In the genomic region with DNA sequence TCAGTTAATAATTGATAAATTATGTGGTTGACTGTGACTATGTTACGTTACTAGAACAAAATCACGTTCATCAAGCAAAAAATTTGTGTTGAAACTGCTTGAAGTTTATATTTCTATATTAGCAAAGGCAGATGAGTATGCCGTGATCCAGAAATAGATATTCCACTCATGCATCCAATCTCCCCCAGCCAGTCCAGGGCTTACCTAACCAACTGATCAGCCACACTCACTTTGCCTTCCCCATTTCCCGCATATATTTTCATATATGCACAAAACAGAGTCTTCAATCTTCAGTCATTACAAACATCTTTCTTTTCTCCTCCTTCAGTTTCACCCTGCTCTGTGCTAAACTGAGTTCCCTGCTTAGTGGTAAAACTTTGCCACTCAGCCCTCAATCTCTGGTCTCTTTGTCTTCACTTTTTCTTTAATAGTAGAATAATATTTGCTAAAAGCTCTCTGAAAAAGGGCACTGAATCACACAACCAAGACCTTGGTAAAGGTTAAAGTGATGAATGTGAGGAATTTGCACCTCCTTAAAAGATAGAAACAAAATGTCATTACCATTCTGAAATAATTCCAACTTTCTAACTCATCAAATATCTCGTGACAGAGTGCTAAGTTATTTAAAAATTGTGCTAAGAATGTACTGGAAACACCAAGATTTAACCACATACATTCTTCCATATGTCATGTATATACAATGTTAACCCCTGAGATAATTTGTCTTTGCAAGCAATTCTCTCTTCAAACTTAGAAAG, we compare ENCODE assay signal across 20 cellular contexts.
A peak's percentile ranks its signal among the peaks of the same experiment; 100 is the strongest.
DNase-seq lines count a peak whose midpoint lies in the region; ATAC-seq and TF ChIP-seq lines count a peak whose summit lies in the region.
"Had no signal": no experiment of that assay in that cellular context is flagged by ENCODE, and none has a peak within 500 bp of the region (broad histone marks: within the 10 kb centered on the region; RNA-seq: fewer than 3 reads in every experiment).

No MANE protein-coding gene starts in this region.

- H3K4me3 Mint-ChIP-seq in osteocyte (ENCODE audit: unreplicated experiment) = peak overlapping the region; percentile 73
- no peak overlapping the region for H3K4me3 Mint-ChIP-seq in activated CD8-positive, alpha-beta memory T cell treated with anti-CD3 and anti-CD28 coated beads, Interleukin-2, amount 10 ng/mL, durations not matched to agents 7 days and 5 days
- H3K4me3 Mint-ChIP-seq: activated CD4-positive, alpha-beta memory T cell treated with anti-CD3 and anti-CD28 coated beads for 36 hours; activated naive CD4-positive, alpha-beta T cell treated with anti-CD3 and anti-CD28 coated beads for 36 hours; neural crest cell; T-helper 1 cell treated with Interleukin-12 subunit alpha and Interleukin-12 subunit beta and Interleukin-4 antibody, amounts not matched to agents 30 μg/mL and 1 μg/mL, for 36 hours had no signal

- CTCF ChIA-PET in activated CD8-positive, alpha-beta memory T cell treated with anti-CD3 and anti-CD28 coated beads, Interleukin-2, amount 10 ng/mL, durations not matched to agents 7 days and 5 days (lab: Charles Lee) = no interaction called here

- TF ChIP-seq CTCF in choroid plexus epithelial cell (conservative IDR thresholded peaks at IDR 0.05; ENCODE audit: low read depth, low read length) (no peak), osteocyte (IDR thresholded peaks at IDR 0.05) (no peak)

- DNase-seq in EH (ENCODE audit: low read depth) (peak; percentile 16), NCI-H226 (peak; percentile 81), choroid plexus epithelial cell (ENCODE audit: low read depth) (peak; percentile 74), osteocyte (ENCODE audit: extremely low spot score, unreplicated experiment) (no peak), germinal center (ENCODE audit: low spot score) (no peak)
- DNase-seq in activated CD8-positive, alpha-beta memory T cell treated with anti-CD3 and anti-CD28 coated beads, Interleukin-2, amount 10 ng/mL, durations not matched to agents 7 days and 5 days = no peak
- DNase-seq: activated CD4-positive, alpha-beta memory T cell treated with anti-CD3 and anti-CD28 coated beads for 36 hours; activated naive CD4-positive, alpha-beta T cell treated with anti-CD3 and anti-CD28 coated beads for 36 hours; foreskin fibroblast; left colon; NCI-H1417; NCI-H526 treated with DMSO at 0.1 percent for 48 hours; SHP77; WERI-Rb-1 had no signal

- ATAC-seq in GM19023 (IDR thresholded peaks at IDR 0.05; ENCODE audit: unreplicated experiment) = no peak
- ATAC-seq in activated CD8-positive, alpha-beta memory T cell treated with anti-CD3 and anti-CD28 coated beads, Interleukin-2, amount 10 ng/mL, durations not matched to agents 7 days and 5 days = no peak
- ATAC-seq in activated CD4-positive, CD25-positive, alpha-beta regulatory T cell treated with anti-CD3 and anti-CD28 coated beads, Interleukin-2, amount 50 U/mL, for 24 hours = no peak
- ATAC-seq: left colon had no signal

- peaks cover 70% of the 10 kb centered on the region for H3K4me1 Mint-ChIP-seq in osteocyte (ENCODE audit: unreplicated experiment)
- H3K4me1 Mint-ChIP-seq in activated CD8-positive, alpha-beta memory T cell treated with anti-CD3 and anti-CD28 coated beads, Interleukin-2, amount 10 ng/mL, durations not matched to agents 7 days and 5 days = no peaks in the 10 kb centered on the region
- H3K4me1 Mint-ChIP-seq: neural crest cell had no signal

- H3K27me3 Mint-ChIP-seq in osteocyte (ENCODE audit: unreplicated experiment) = no peaks in the 10 kb centered on the region
- H3K27me3 Mint-ChIP-seq in activated CD8-positive, alpha-beta memory T cell treated with anti-CD3 and anti-CD28 coated beads, Interleukin-2, amount 10 ng/mL, durations not matched to agents 7 days and 5 days = no peaks in the 10 kb centered on the region
- H3K27me3 Mint-ChIP-seq: activated CD4-positive, alpha-beta memory T cell treated with anti-CD3 and anti-CD28 coated beads for 36 hours had no signal

- H3K9me3 Mint-ChIP-seq in osteocyte (ENCODE audit: unreplicated experiment) = peaks cover 3% of the 10 kb centered on the region
- H3K9me3 Mint-ChIP-seq in activated CD8-positive, alpha-beta memory T cell treated with anti-CD3 and anti-CD28 coated beads, Interleukin-2, amount 10 ng/mL, durations not matched to agents 7 days and 5 days (ENCODE audit: low read depth) = no peaks in the 10 kb centered on the region
- H3K9me3 Mint-ChIP-seq: activated CD4-positive, alpha-beta memory T cell treated with anti-CD3 and anti-CD28 coated beads for 36 hours; activated naive CD4-positive, alpha-beta T cell treated with anti-CD3 and anti-CD28 coated beads for 36 hours; neural crest cell; T-helper 1 cell treated with Interleukin-12 subunit alpha and Interleukin-12 subunit beta and Interleukin-4 antibody, amounts not matched to agents 30 μg/mL and 1 μg/mL, for 36 hours had no signal

- H3K36me3 Mint-ChIP-seq in osteocyte (ENCODE audit: unreplicated experiment) = no peaks in the 10 kb centered on the region
- H3K36me3 Mint-ChIP-seq in activated CD8-positive, alpha-beta memory T cell treated with anti-CD3 and anti-CD28 coated beads, Interleukin-2, amount 10 ng/mL, durations not matched to agents 7 days and 5 days = no peaks in the 10 kb centered on the region
- H3K36me3 Mint-ChIP-seq: activated CD4-positive, alpha-beta memory T cell treated with anti-CD3 and anti-CD28 coated beads for 36 hours had no signal

- H3K4me3 ChIP-seq in choroid plexus epithelial cell (ENCODE audit: low read depth, low read length) = no peak overlapping the region
- H3K4me3 ChIP-seq: ascending aorta, coronary artery had no signal

- H3K27ac Mint-ChIP-seq in osteocyte (ENCODE audit: unreplicated experiment) = peak overlapping the region; percentile 92
- H3K27ac Mint-ChIP-seq in activated CD8-positive, alpha-beta memory T cell treated with anti-CD3 and anti-CD28 coated beads, Interleukin-2, amount 10 ng/mL, durations not matched to agents 7 days and 5 days = no peak overlapping the region
- H3K27ac Mint-ChIP-seq: activated CD4-positive, alpha-beta memory T cell treated with anti-CD3 and anti-CD28 coated beads for 36 hours; activated naive CD4-positive, alpha-beta T cell treated with anti-CD3 and anti-CD28 coated beads for 36 hours; T-helper 1 cell treated with Interleukin-12 subunit alpha and Interleukin-12 subunit beta and Interleukin-4 antibody, amounts not matched to agents 30 μg/mL and 1 μg/mL, for 36 hours had no signal

Comparison
In these comparisons a context has a peak if more than half of its experiments do, and no peak if none do; other contexts are left out.
1. DNase-seq: peak in EH (single experiment), NCI-H226 (single experiment) and choroid plexus epithelial cell (single experiment); none in osteocyte (single experiment), germinal center (single experiment) and activated CD8-positive, alpha-beta memory T cell treated with anti-CD3 and anti-CD28 coated beads, Interleukin-2, amount 10 ng/mL, durations not matched to agents 7 days and 5 days (single experiment).